Comparison of ENCODE assay signal across 31 cellular contexts in the genomic region with DNA sequence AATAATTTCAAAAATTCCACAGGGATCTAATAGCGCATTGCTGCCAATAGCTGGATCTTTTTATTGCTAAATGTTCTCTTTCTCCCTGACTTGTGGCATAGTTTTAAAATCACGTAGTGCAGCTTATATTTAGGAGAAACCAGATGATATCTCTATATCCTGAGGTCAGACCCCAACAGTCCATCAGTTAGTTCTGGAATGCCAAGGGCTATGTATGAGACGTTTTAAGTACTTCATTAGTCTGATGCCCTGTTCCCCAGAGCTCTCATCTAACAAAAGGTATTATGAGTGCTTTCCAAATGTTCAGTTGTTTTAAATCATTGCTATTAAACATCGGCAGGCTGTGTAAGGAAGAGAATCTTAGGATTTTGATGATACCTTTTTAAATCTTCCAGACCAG.
"Had no signal": no experiment of that assay in that cellular context is flagged by ENCODE, and none has a peak within 500 bp of the region (broad histone marks: within the 10 kb centered on the region; RNA-seq: fewer than 3 reads in every experiment).

No MANE protein-coding gene starts in this region.

- H3K9me3 ChIP-seq: ascending aorta, colonic mucosa had no signal

- H3K27me3 ChIP-seq: ascending aorta, cardiac muscle cell, colonic mucosa had no signal

- H3K36me3 ChIP-seq: ascending aorta, cardiac muscle cell, colonic mucosa had no signal

- ATAC-seq: activated CD8-positive, alpha-beta T cell treated with anti-CD3 and anti-CD28 coated beads for 36 hours; activated naive CD4-positive, alpha-beta T cell treated with anti-CD3 and anti-CD28 coated beads, Interleukin-2, amount 50 U/mL, for 72 hours; activated T-cell treated with anti-CD3 and anti-CD28 coated beads, Interleukin-2, amount 50 U/mL, for 4 hours; activated T-cell treated with anti-CD3 and anti-CD28 coated beads, Interleukin-2, amount 50 U/mL, for 72 hours; activated T-helper 17 cell treated with anti-CD3 and anti-CD28 coated beads, Interleukin-2, amount 50 U/mL, for 72 hours had no signal

- H3K4me1 ChIP-seq: ascending aorta, colonic mucosa had no signal

- H3K27ac ChIP-seq: ascending aorta, cardiac muscle cell, colonic mucosa, VCaP had no signal

- H3K4me3 ChIP-seq: ascending aorta, cardiac muscle cell, colonic mucosa had no signal

- DNase-seq: activated B cell treated with CpG ODN at 0.5 μM for 24 hours; activated CD4-positive, alpha-beta memory T cell treated with anti-CD3 and anti-CD28 coated beads for 36 hours; activated CD4-positive, alpha-beta T cell treated with anti-CD3 and anti-CD28 coated beads for 4 hours; activated CD4-positive, alpha-beta T cell treated with anti-CD3 and anti-CD28 coated beads, Interleukin-2, amount 10 ng/mL, durations not matched to agents 24 days and 14 days; activated CD4-positive, alpha-beta T cell treated with anti-CD3 and anti-CD28 coated beads, Interleukin-2, amount 50 U/mL, for 1 hour; activated CD4-positive, alpha-beta T cell treated with anti-CD3 and anti-CD28 coated beads, Interleukin-2, amount 50 U/mL, for 4 hours; activated CD4-positive, CD25-positive, alpha-beta regulatory T cell treated with anti-CD3 and anti-CD28 coated beads, Interleukin-2, amount 50 U/mL, for 72 hours; activated CD8-positive, alpha-beta memory T cell treated with anti-CD3 and anti-CD28 coated beads, Interleukin-2, amount 50 U/mL, for 4 hours; activated CD8-positive, alpha-beta T cell treated with anti-CD3 and anti-CD28 coated beads for 36 hours; activated effector memory CD4-positive, alpha-beta T cell treated with anti-CD3 and anti-CD28 coated beads, Interleukin-2, amount 50 U/mL, for 16 hours; activated gamma-delta T cell treated with Interleukin-2 at 50 U/mL for 16 hours; activated naive CD4-positive, alpha-beta T cell; activated naive CD4-positive, alpha-beta T cell treated with anti-CD3 and anti-CD28 coated beads for 36 hours; activated naive CD4-positive, alpha-beta T cell treated with anti-CD3 and anti-CD28 coated beads, Interleukin-2, amount 50 U/mL, for 16 hours; activated naive CD8-positive, alpha-beta T cell treated with anti-CD3 and anti-CD28 coated beads for 36 hours; activated T-cell treated with anti-CD3 and anti-CD28 coated beads for 4 hours; activated T-cell treated with anti-CD3 and anti-CD28 coated beads, Interleukin-2, amount 50 U/mL, for 1 hour; activated T-cell treated with anti-CD3 and anti-CD28 coated beads, Interleukin-2, amount 50 U/mL, for 4 hours; activated T-cell treated with anti-CD3 and anti-CD28 coated beads, Interleukin-2, amount 50 U/mL, for 72 hours; amygdala; anterior cingulate cortex; caudate nucleus; cerebellar nuclear complex; colonic mucosa; T-helper 2 cell; T-helper 9 cell had no signal
